25 cellular contexts compared by ENCODE assay signal in the genomic region with DNA sequence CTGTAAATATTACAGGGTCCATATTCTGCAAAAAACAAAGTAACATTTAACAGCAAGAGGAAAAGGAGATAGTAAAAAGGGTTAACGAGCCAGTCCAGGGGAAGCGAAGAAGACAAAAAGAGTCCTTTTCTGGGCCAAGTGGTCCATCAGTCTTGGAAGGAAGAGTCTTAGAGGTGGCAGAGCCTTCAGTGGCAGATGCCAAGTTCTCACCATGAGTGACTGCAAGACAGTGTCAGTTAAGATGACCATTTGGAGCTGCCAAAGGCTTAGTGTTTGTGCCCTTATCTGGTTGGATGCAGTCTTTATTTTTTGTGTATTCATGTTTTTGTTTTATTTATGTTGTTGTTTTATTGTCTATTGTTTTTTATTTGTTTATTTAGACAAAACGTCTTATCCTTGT.
"Had no signal": no experiment of that assay in that cellular context is flagged by ENCODE, and none has a peak within 500 bp of the region (broad histone marks: within the 10 kb centered on the region; RNA-seq: fewer than 3 reads in every experiment).

No MANE protein-coding gene starts in this region.

- H3K4me3 ChIP-seq: colonic mucosa, esophagus squamous epithelium, gastrocnemius medialis, heart right ventricle, left lung, lower lobe of right lung, mucosa of descending colon had no signal

- H3K4me1 Mint-ChIP-seq: endodermal cell, mesothelial cell of epicardium, naive B cell had no signal

- H3K9me3 ChIP-seq: colonic mucosa, esophagus squamous epithelium, gastrocnemius medialis, heart right ventricle, left lung, lower lobe of right lung, mucosa of descending colon had no signal

- H3K36me3 Mint-ChIP-seq: mesothelial cell of epicardium, naive B cell had no signal

- DNase-seq: colonic mucosa; cortex of kidney; effector CD8-positive, alpha-beta T cell; effector memory CD8-positive, alpha-beta T cell; endodermal cell; erythroblast; esophagus squamous epithelium; foreskin fibroblast; foreskin melanocyte; gastrocnemius medialis; glutamatergic neuron; head of caudate nucleus; heart right ventricle; hippocampal formation; left cardiac atrium; left lung; left ventricle myocardium superior; lower lobe of right lung; mesenchymal stem cell; mucosa of descending colon; naive B cell had no signal

- H3K27me3 ChIP-seq: colonic mucosa, gastrocnemius medialis, left lung had no signal

- ATAC-seq: effector memory CD8-positive, alpha-beta T cell; esophagus mucosa; gastrocnemius medialis; heart right ventricle; left cardiac atrium; left lung; left ventricle myocardium superior; lower lobe of right lung; mucosa of descending colon had no signal

- H3K36me3 ChIP-seq: colonic mucosa, esophagus squamous epithelium, gastrocnemius medialis, heart right ventricle, left lung, lower lobe of right lung had no signal

- H3K4me1 ChIP-seq: colonic mucosa, esophagus squamous epithelium, gastrocnemius medialis, heart right ventricle, left lung, lower lobe of right lung had no signal

- H3K27ac ChIP-seq: colonic mucosa, epithelial cell of prostate, esophagus squamous epithelium, gastrocnemius medialis, heart right ventricle, left lung, lower lobe of right lung had no signal

- H3K4me3 Mint-ChIP-seq: dendritic cell treated with granulocyte-macrophage colony-stimulating factor and Interleukin-4, amounts not matched to agents 40 ng/mL and 50 ng/mL, for 4 days; effector memory CD8-positive, alpha-beta T cell; endodermal cell; mesothelial cell of epicardium; naive B cell had no signal

- H3K27ac Mint-ChIP-seq: dendritic cell treated with granulocyte-macrophage colony-stimulating factor and Interleukin-4, amounts not matched to agents 40 ng/mL and 50 ng/mL, for 4 days; effector memory CD8-positive, alpha-beta T cell; endodermal cell; mesothelial cell of epicardium; naive B cell had no signal

- H3K9me3 Mint-ChIP-seq: dendritic cell treated with granulocyte-macrophage colony-stimulating factor and Interleukin-4, amounts not matched to agents 40 ng/mL and 50 ng/mL, for 4 days; effector memory CD8-positive, alpha-beta T cell; endodermal cell; mesothelial cell of epicardium had no signal

- H3K27me3 Mint-ChIP-seq: dendritic cell treated with granulocyte-macrophage colony-stimulating factor and Interleukin-4, amounts not matched to agents 40 ng/mL and 50 ng/mL, for 4 days had no signal
